18 cellular contexts compared by ENCODE assay signal in genomic region chr2:10027931-10028330, GRCh38. TPM values are rescaled to one million over a fixed set of nuclear protein-coding genes. Genes with fewer than 3 reads are reported as not detected.
A peak's percentile ranks its signal among the peaks of the same experiment; 100 is the strongest.
DNase-seq lines count a peak whose midpoint lies in the region; ATAC-seq and TF ChIP-seq lines count a peak whose summit lies in the region.
"Had no signal": no experiment of that assay in that cellular context is flagged by ENCODE, and none has a peak within 500 bp of the region (broad histone marks: within the 10 kb centered on the region; RNA-seq: fewer than 3 reads in every experiment).

No MANE protein-coding gene starts in this region.

- 81 to 83% methylated on average over 7 of the region's 7 CpGs for WGBS in heart right ventricle, 2 donors

- H3K4me1 ChIP-seq in heart right ventricle (peaks cover 14 to 39% (median 31%) of the 10 kb centered on the region in 9 donors), osteoblast (ENCODE audit: insufficient read depth, low read length) (no peaks in the 10 kb centered on the region)

- H3K9me3 ChIP-seq in heart right ventricle (no peaks in the 10 kb centered on the region), osteoblast (ENCODE audit: low read depth, low read length) (no peaks in the 10 kb centered on the region)

- H3K4me2 ChIP-seq in osteoblast (ENCODE audit: insufficient read depth, low read length) = no peak overlapping the region
- H3K4me2 ChIP-seq: hepatocyte had no signal

- intact Hi-C loops in Right ventricle myocardium superior (cut with DNase I) = no loop called here
- intact Hi-C loops in cardiac septum (cut with DNase I) = no loop called here
- intact Hi-C loops in heart right ventricle (cut with DNase I) = loop anchor here in 1 of 10 donors (5.0 kb wide), 1 partner anchor 41 kb away; no protein-coding TSS in a partner anchor

- ATAC-seq in Right ventricle myocardium superior (ENCODE audit: poor library complexity) (peak; percentile 22), heart right ventricle (peak in 3 of 8 donors; percentile 3 to 20 (median 8)), HG02759 (IDR thresholded peaks at IDR 0.05; ENCODE audit: unreplicated experiment) (no peak)

- H3K79me2 ChIP-seq in osteoblast (ENCODE audit: insufficient read depth, low read length) = no peaks in the 10 kb centered on the region
- H3K79me2 ChIP-seq: hepatocyte, parathyroid adenoma had no signal

- H3K36me3 ChIP-seq in heart right ventricle (no peaks in the 10 kb centered on the region), osteoblast (ENCODE audit: insufficient read depth, low read length) (no peaks in the 10 kb centered on the region)

- TF ChIP-seq CTCF in heart right ventricle (IDR thresholded peaks at IDR 0.05) (no peak), osteoblast (IDR thresholded peaks at IDR 0.05; ENCODE audit: extremely low read depth, low read depth, low read length) (no peak)

- no peak for DNase-seq in Right ventricle myocardium superior
- no peak for DNase-seq in cardiac septum (ENCODE audit: low spot score)
- no peak for DNase-seq in heart right ventricle
- DNase-seq in osteoblast (ENCODE audit: insufficient read length, low spot score, missing footprints) = peak; percentile 14
- no peak for DNase-seq in activated CD4-positive, alpha-beta T cell treated with anti-CD3 and anti-CD28 coated beads for 4 hours
- no peak for DNase-seq in GF-D8 (lab: John Stamatoyannopoulos, UW)
- no peak for DNase-seq in NCI-H1417 treated with DMSO at 0.1 percent for 48 hours (lab: John Stamatoyannopoulos, UW)
- DNase-seq: activated effector memory CD4-positive, alpha-beta T cell treated with anti-CD3 and anti-CD28 coated beads, Interleukin-2, amount 50 U/mL, for 16 hours; GM23248; MM.1S; NCI-H1694; stimulated activated CD4-positive, alpha-beta T cell treated with anti-CD3 and anti-CD28 coated beads, Interleukin-4, amount 100 ng/mL, for 4 hours had no signal

- peak overlapping the region in 9 of 10 donors; percentile 65 to 91 (median 83) for H3K27ac ChIP-seq in heart right ventricle
- no peak overlapping the region for H3K27ac ChIP-seq in osteoblast (ENCODE audit: low read depth, low read length)
- H3K27ac ChIP-seq: C4-2B, GM23248, hepatocyte, parathyroid adenoma had no signal

- no peaks in the 10 kb centered on the region for H3K27me3 ChIP-seq in heart right ventricle
- H3K27me3 ChIP-seq in osteoblast (ENCODE audit: insufficient read depth, low read length) = peaks cover 3% of the 10 kb centered on the region
- H3K27me3 ChIP-seq: hepatocyte had no signal

- H2AFZ ChIP-seq in osteoblast (ENCODE audit: low read length) = no peak overlapping the region
- H2AFZ ChIP-seq: GM23248, hepatocyte, parathyroid adenoma had no signal

- H3K4me3 ChIP-seq in heart right ventricle = no peak overlapping the region
- H3K4me3 ChIP-seq in osteoblast (ENCODE audit: insufficient read depth, low read length) = no peak overlapping the region
- H3K4me3 ChIP-seq: GM23248, hepatocyte had no signal

- no peaks in the 10 kb centered on the region for H4K20me1 ChIP-seq in osteoblast (ENCODE audit: insufficient read depth, low read length)

RNA-seq across cellular contexts. Expression of gene KLF11, which starts 15.4 kb away (rescaled TPM):
- total RNA-seq in Right ventricle myocardium superior (24.4 TPM), cardiac septum (22.3 TPM), heart right ventricle (10 to 100 TPM; 13.3 to 33.7 (median 20.0) TPM), osteoblast (6.8 and 8.3 TPM in 2 replicates)
- 1 to 10 TPM; 6.1 to 7.2 TPM for polyA plus RNA-seq in heart right ventricle

RNA-seq across cellular contexts. Expression of gene CYS1, which starts 52.3 kb away (rescaled TPM):
- total RNA-seq in Right ventricle myocardium superior (3.6 TPM), cardiac septum (3.8 TPM), heart right ventricle (1 to 10 TPM in 9 of 10 donors, under 1 TPM in 1; 0.77 to 7.2 (median 4.2) TPM), osteoblast (0.36 and 1.5 TPM in 2 replicates)
- polyA plus RNA-seq in heart right ventricle = 1 to 10 TPM in 1 of 2 donors, under 1 TPM in 1; 0.38 to 1.2 TPM
- total RNA-seq: endothelial cell of umbilical vein, lung microvascular endothelial cell had no signal
- polyA plus RNA-seq: endothelial cell of umbilical vein had no signal
